In the genomic region with DNA sequence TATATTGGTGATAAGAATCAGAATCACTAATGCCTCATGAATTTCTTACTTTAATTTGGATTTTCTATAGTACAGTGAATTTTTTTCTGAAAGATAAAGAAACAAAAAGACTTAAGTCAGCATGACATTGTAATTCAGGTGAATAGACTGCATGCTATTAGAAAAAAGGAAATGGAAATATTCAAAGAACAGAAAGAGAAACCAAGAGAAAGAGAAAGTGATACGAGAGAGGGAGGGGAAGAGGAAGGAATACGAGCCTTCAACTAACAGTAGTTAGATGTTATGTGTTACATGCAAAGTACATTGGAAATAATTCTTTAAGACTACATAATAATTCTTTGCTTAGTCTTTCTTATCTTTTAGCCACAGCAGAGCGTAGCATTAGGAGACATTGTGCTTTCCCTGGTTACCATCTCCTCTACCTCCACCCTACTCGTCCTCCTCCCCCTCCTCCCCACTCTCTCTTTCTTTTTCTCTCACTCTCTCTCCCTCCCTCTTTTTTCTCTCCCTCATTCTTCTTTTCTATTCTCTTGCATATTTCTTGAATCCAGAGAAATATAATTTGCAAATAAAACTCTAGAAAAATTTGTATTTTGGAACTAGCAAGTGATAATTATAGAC, we compare ENCODE assay signal across 8 cellular contexts. TPM values are rescaled to one million over a fixed set of nuclear protein-coding genes. Genes with fewer than 3 reads are reported as not detected.
DNase-seq lines count a peak whose midpoint lies in the region; ATAC-seq, FAIRE-seq and TF ChIP-seq lines count a peak whose summit lies in the region.

No MANE protein-coding gene starts in this region.

- BruUV-seq in GM12878 (replicated peaks; lab: Mats Ljungman, UMichigan): no TSS peak

- 10% methylated on average over 4 of the region's 4 CpGs for WGBS in GM12878 (ENCODE audit: insufficient coverage, insufficient replicate concordance, low lambda C conversion rate, missing lambda C conversion rate)

- CTCF ChIA-PET in GM12878 (lab: Yijun Ruan, JAX): interaction anchor here (1.4 kb wide), 2 partner anchors 9 to 10 kb away, joined by 3 read pairs; no protein-coding TSS in a partner anchor

- no peak for TF ChIP-seq RAD21 in GM12878 (IDR thresholded peaks at IDR 0.05; ENCODE audit: insufficient read depth, low read depth, low read length)

- peaks cover 0 to 16% (median 3%) of the 10 kb centered on the region in 10 experiments; a peak in 8 of 20 replicates for H3K4me1 ChIP-seq in BLaER1 treated with 17β-estradiol and CSF1 and Interleukin-3, amounts not matched to agents 10 nM and 100 nM
- H3K4me1 ChIP-seq in GM12878 (ENCODE audit: control insufficient read depth, insufficient read depth, low read length): no peaks in the 10 kb centered on the region

- peak overlapping the region; percentile 89 for H2AFZ ChIP-seq in GM12878 (ENCODE audit: control insufficient read depth, low read depth, low read length)

- no peaks in the 10 kb centered on the region for H4K20me1 ChIP-seq in BLaER1 treated with 17β-estradiol and CSF1 and Interleukin-3, amounts not matched to agents 10 nM and 100 nM
- H4K20me1 ChIP-seq in GM12878 (ENCODE audit: control insufficient read depth, insufficient read depth): no peaks in the 10 kb centered on the region

- RAD21 ChIA-PET in GM12878 (lab: Charles Lee; ENCODE audit: unreplicated experiment): interaction anchor here (0.7 kb wide), 1 partner anchor 26 kb away, joined by 3 read pairs; no protein-coding TSS in a partner anchor

- peak overlapping the region; percentile 48 to 83 (median 64); a peak in 21 of 22 replicates for H3K4me2 ChIP-seq in BLaER1 treated with 17β-estradiol and CSF1 and Interleukin-3, amounts not matched to agents 10 nM and 100 nM
- H3K4me2 ChIP-seq in GM12878 (ENCODE audit: control insufficient read depth, insufficient read depth): peak overlapping the region; percentile 75

- peaks cover 6 to 25% (median 12%) of the 10 kb centered on the region in 11 experiments; a peak in 15 of 22 replicates for H3K9me3 ChIP-seq in BLaER1 treated with 17β-estradiol and CSF1 and Interleukin-3, amounts not matched to agents 10 nM and 100 nM (replicated peaks in 1 of 11)
- no peaks in the 10 kb centered on the region for H3K9me3 ChIP-seq in GM12878 (replicated peaks; ENCODE audit: control insufficient read depth, insufficient read depth, low read length)

- TF ChIP-seq EP300 in GM12878 (IDR thresholded peaks at IDR 0.05; ENCODE audit: borderline replicate concordance in 1 of 2, control insufficient read depth in 1 of 2, low read depth in 2 of 2, low read length in 2 of 2): no peak

- H3K27ac ChIP-seq in BLaER1 treated with 17β-estradiol and CSF1 and Interleukin-3, amounts not matched to agents 10 nM and 100 nM: peak overlapping the region in 5 of 11 experiments; percentile 39 to 53 (median 47); a peak in 9 of 22 replicates
- H3K27ac ChIP-seq in GM12878 (ENCODE audit: control insufficient read depth, insufficient read depth): no peak overlapping the region

- FAIRE-seq in GM19239 (lab: Jason Lieb, UNC): peak; percentile 87
- peak; percentile 89 for FAIRE-seq in GM12878 (lab: Jason Lieb, UNC)

- TF ChIP-seq CTCF in GM12878 (IDR thresholded peaks at IDR 0.05 in 2 of 3, conservative IDR thresholded peaks at IDR 0.05 in 1 of 3; ENCODE audit: control insufficient read depth in 2 of 3, extremely low read depth in 1 of 3, insufficient read depth in 1 of 3, low read depth in 3 of 3, low read length in 3 of 3): no peak

- H3K4me3 ChIP-seq in BLaER1 treated with 17β-estradiol and CSF1 and Interleukin-3, amounts not matched to agents 10 nM and 100 nM: peak overlapping the region in 7 of 10 experiments; percentile 26 to 56 (median 42); a peak in 8 of 20 replicates
- peak overlapping the region; percentile 6; the same call in 1 of the 2 replicates for H3K4me3 ChIP-seq in GM12878

- ATAC-seq in HG03139 (IDR thresholded peaks at IDR 0.05; ENCODE audit: unreplicated experiment) (peak; percentile 98), GM12878 (peak; percentile 83)

- peak overlapping the region in 1 of 11 experiments; percentile 39; a peak in 2 of 22 replicates for H3K9ac ChIP-seq in BLaER1 treated with 17β-estradiol and CSF1 and Interleukin-3, amounts not matched to agents 10 nM and 100 nM
- H3K9ac ChIP-seq in GM12878 (ENCODE audit: control insufficient read depth, insufficient read depth, low read length): no peak overlapping the region

- POLR2A ChIA-PET in GM12878 (lab: Charles Lee): no interaction called here

- DNase-seq in GM19239 (ENCODE audit: insufficient read length, low spot score): no peak
- DNase-seq in GM12878 (ENCODE audit: low read depth, low spot score): peak; percentile 13
- DNase-seq in 8988T: no peak
- no peak for DNase-seq in NCI-H1694 (lab: John Stamatoyannopoulos, UW)
- no peak for DNase-seq in COLO829 (ENCODE audit: low spot score)
- no peak for DNase-seq in iPS-NIHi11 (ENCODE audit: low spot score)

- intact Hi-C loops in GM12878 (cut with micrococcal nuclease; ENCODE audit: unreplicated experiment): no loop called here

- H3K27me3 ChIP-seq in BLaER1 treated with 17β-estradiol and CSF1 and Interleukin-3, amounts not matched to agents 10 nM and 100 nM: no peaks in the 10 kb centered on the region
- H3K27me3 ChIP-seq in GM12878 (replicated peaks in 1 of 2; ENCODE audit: control insufficient read depth in 2 of 2, insufficient read depth in 2 of 2, low read length in 1 of 2): no peaks in the 10 kb centered on the region

- in situ Hi-C loops in GM12878 (cut with MboI): no loop called here

- no peak for TF ChIP-seq POLR2A in GM12878 (IDR thresholded peaks at IDR 0.05; ENCODE audit: low read depth, low read length)

- H3K36me3 ChIP-seq in BLaER1 treated with 17β-estradiol and CSF1 and Interleukin-3, amounts not matched to agents 10 nM and 100 nM: no peaks in the 10 kb centered on the region
- H3K36me3 ChIP-seq in GM12878 (ENCODE audit: control insufficient read depth in 2 of 2, insufficient read depth in 2 of 2, low read length in 1 of 2): no peaks in the 10 kb centered on the region

- no peaks in the 10 kb centered on the region for H3K79me2 ChIP-seq in GM12878 (ENCODE audit: control insufficient read depth, insufficient read depth, low read length)

- SMC1A ChIA-PET in GM12878 (lab: Charles Lee; ENCODE audit: uncharacterized antibody, unreplicated experiment): no interaction called here

TF ChIP-seq in GM12878, 131 proteins besides CTCF, POLR2A, EP300 and RAD21:
- TF ChIP-seq HDAC6 (IDR thresholded peaks at IDR 0.05; ENCODE audit: unreplicated experiment) (no peak), SPI1 (IDR thresholded peaks at IDR 0.05; ENCODE audit: borderline replicate concordance, insufficient read depth, low read depth, low read length) (peak; percentile 54)

RNA-seq across cellular contexts. Expression of gene ADGRL4, which starts 46.4 kb away (rescaled TPM):
- not detected in 2 replicates for total RNA-seq in GM12878 (2013; cell fraction: nucleolus; rRNA removed)
- total RNA-seq in GM12878 (2014; rRNA removed) (not detected in 2 replicates), GM12878 (2014; rRNA removed; fragmentation: Illumina TruSeq; extraction: Trizol) (not detected in 2 replicates), GM12878 (2021) (not detected in 2 replicates)
- not detected for polyA plus RNA-seq in GM12878 (2011; ENCODE audit: low read depth)
- polyA plus RNA-seq in GM12878 (2011; rRNA removed) (not detected in 2 replicates), GM12878 (2014; fragmentation: Illumina TruSeq; extraction: Trizol) (not detected in 2 replicates), GM12878 (2014; fragmentation: Nextera tagmentation; extraction: Ambion mirVana) (not detected), GM12878 (2014; rRNA removed) (not detected in 2 replicates), GM12878 (2016; fragmentation: Nextera tagmentation; extraction: Ambion mirVana) (not detected)
- polyA plus RNA-seq in GM12878 (2011; cell fraction: cytosol; rRNA removed): not detected in 2 replicates
- polyA plus RNA-seq in GM12878 (2011; cell fraction: nucleus; rRNA removed): not detected in 2 replicates
- polyA plus RNA-seq in GM12878 (2012): not detected in 2 replicates
- polyA minus RNA-seq in GM12878 (2011; rRNA and poly(A)+ RNA removed): not detected in 2 replicates
- polyA minus RNA-seq in GM12878 (2011; cell fraction: cytosol; rRNA and poly(A)+ RNA removed): not detected in 2 replicates
- not detected in 2 replicates for polyA minus RNA-seq in GM12878 (2011; cell fraction: nucleus; rRNA and poly(A)+ RNA removed)
